ENCODE assay signal across 22 cellular contexts in the genomic region with DNA sequence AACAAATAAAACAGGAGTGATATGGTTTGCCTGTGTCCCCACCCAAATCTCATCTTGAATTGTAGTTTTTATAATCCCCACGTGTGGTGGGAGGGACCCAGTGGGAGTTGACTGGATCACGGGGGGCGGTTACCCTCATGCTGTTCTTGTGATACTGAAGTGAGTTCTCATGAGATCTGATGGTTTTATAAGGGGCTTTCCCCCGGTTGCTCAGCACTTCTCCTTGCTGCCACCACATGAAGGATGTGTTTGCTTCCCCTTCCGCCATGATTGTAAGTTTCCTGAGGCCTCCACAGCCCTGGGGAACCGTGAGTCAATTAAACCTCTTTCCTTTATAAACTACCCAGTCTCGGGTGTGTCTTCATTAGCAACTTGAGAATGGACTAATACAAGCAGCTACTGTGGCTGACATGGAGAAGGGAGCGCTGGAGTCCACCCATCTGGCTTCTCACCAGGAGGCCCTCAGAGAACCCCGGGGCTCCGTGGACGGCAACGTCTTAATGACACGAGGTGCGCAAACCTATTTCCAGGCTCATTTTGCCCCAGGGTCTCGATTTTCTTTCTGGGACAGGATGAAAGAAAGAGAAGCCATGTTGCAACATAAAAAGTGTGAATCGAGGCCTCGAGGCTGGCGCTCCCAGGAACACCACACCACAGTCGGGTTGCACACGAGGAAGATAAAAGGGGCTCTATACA.
DNase-seq lines count a peak whose midpoint lies in the region; ATAC-seq and TF ChIP-seq lines count a peak whose summit lies in the region.
"Had no signal": no experiment of that assay in that cellular context is flagged by ENCODE, and none has a peak within 500 bp of the region (broad histone marks: within the 10 kb centered on the region; RNA-seq: fewer than 3 reads in every experiment).

No MANE protein-coding gene starts in this region.

- H3K79me2 ChIP-seq in OCI-LY1 (ENCODE audit: insufficient read depth, low read length), result no peaks in the 10 kb centered on the region

- H3K4me3 Mint-ChIP-seq in activated CD4-positive, alpha-beta T cell treated with anti-CD3 and anti-CD28 coated beads for 36 hours, result no peak overlapping the region
- no peak overlapping the region for H3K4me3 Mint-ChIP-seq in activated naive CD8-positive, alpha-beta T cell treated with anti-CD3 and anti-CD28 coated beads, Interleukin-2, amount 50 U/mL, for 24 hours
- H3K4me3 Mint-ChIP-seq: activated naive CD8-positive, alpha-beta T cell treated with anti-CD3 and anti-CD28 coated beads, Interleukin-2, amount 10 ng/mL, durations not matched to agents 7 days and 5 days; CD4-positive, alpha-beta memory T cell; nephron progenitor cell had no signal

- H2AFZ ChIP-seq in OCI-LY1 (ENCODE audit: low read length), result no peak overlapping the region

- no peaks in the 10 kb centered on the region for H3K9me3 Mint-ChIP-seq in activated CD4-positive, alpha-beta T cell treated with anti-CD3 and anti-CD28 coated beads for 36 hours (ENCODE audit: low read depth)
- H3K9me3 Mint-ChIP-seq in activated naive CD8-positive, alpha-beta T cell treated with anti-CD3 and anti-CD28 coated beads, Interleukin-2, amount 50 U/mL, for 24 hours, result peaks cover 13% of the 10 kb centered on the region

- no peaks in the 10 kb centered on the region for H3K9me3 ChIP-seq in OCI-LY1 (ENCODE audit: low read length)
- H3K9me3 ChIP-seq: heart left ventricle, prostate gland, SJCRH30, tibial nerve had no signal

- peak overlapping the region; percentile 73 for H3K27ac ChIP-seq in OCI-LY1 (ENCODE audit: low read depth, low read length, poor library complexity, severe bottlenecking)
- H3K27ac ChIP-seq: heart left ventricle, prostate gland, SJCRH30, tibial nerve had no signal

- peaks cover 14% of the 10 kb centered on the region for H3K4me1 Mint-ChIP-seq in activated CD4-positive, alpha-beta T cell treated with anti-CD3 and anti-CD28 coated beads for 36 hours
- peaks cover 24% of the 10 kb centered on the region for H3K4me1 Mint-ChIP-seq in activated naive CD8-positive, alpha-beta T cell treated with anti-CD3 and anti-CD28 coated beads, Interleukin-2, amount 50 U/mL, for 24 hours

- no peaks in the 10 kb centered on the region for H4K20me1 ChIP-seq in OCI-LY1 (ENCODE audit: insufficient read depth, low read length)

- intact Hi-C loops in activated CD4-positive, alpha-beta T cell treated with anti-CD3 and anti-CD28 coated beads for 36 hours (cut with DNase I, micrococcal nuclease), result loop anchor here in 1 of 2 experiments (5.0 kb wide), 1 partner anchor 132 kb away; the partner anchor contains the start of gene CDYL2

- no peak overlapping the region for H3K9ac ChIP-seq in OCI-LY1 (ENCODE audit: low read length)

- peaks cover 27% of the 10 kb centered on the region for H3K4me1 ChIP-seq in OCI-LY1 (ENCODE audit: insufficient read depth, low read length, severe bottlenecking)
- H3K4me1 ChIP-seq: prostate gland, SJCRH30, tibial nerve had no signal

- H3K27ac Mint-ChIP-seq in activated CD4-positive, alpha-beta T cell treated with anti-CD3 and anti-CD28 coated beads for 36 hours, result peak overlapping the region; percentile 33
- peak overlapping the region; percentile 25 for H3K27ac Mint-ChIP-seq in activated naive CD8-positive, alpha-beta T cell treated with anti-CD3 and anti-CD28 coated beads, Interleukin-2, amount 50 U/mL, for 24 hours
- H3K27ac Mint-ChIP-seq: activated naive CD8-positive, alpha-beta T cell treated with anti-CD3 and anti-CD28 coated beads, Interleukin-2, amount 10 ng/mL, durations not matched to agents 7 days and 5 days; nephron progenitor cell had no signal

- CTCF ChIA-PET in activated CD4-positive, alpha-beta T cell treated with anti-CD3 and anti-CD28 coated beads for 36 hours (lab: Charles Lee), result interaction anchor here (1.1 kb wide), 1 partner anchor 144 kb away, joined by 3 read pairs; no protein-coding TSS in a partner anchor

- no peaks in the 10 kb centered on the region for H3K27me3 ChIP-seq in OCI-LY1 (ENCODE audit: insufficient read depth, low read length)
- H3K27me3 ChIP-seq: heart left ventricle, SJCRH30, spleen, tibial nerve had no signal

- POLR2A ChIA-PET in activated CD4-positive, alpha-beta T cell treated with anti-CD3 and anti-CD28 coated beads for 36 hours (lab: Charles Lee), result no interaction called here

- H3K4me3 ChIP-seq in OCI-LY1 (ENCODE audit: low read depth, low read length, poor library complexity, severe bottlenecking), result no peak overlapping the region
- H3K4me3 ChIP-seq: heart left ventricle, prostate gland, SJCRH30, spleen, tibial nerve had no signal

- peak; percentile 53 for ATAC-seq in activated CD4-positive, alpha-beta T cell treated with anti-CD3 and anti-CD28 coated beads for 36 hours
- ATAC-seq in activated naive CD8-positive, alpha-beta T cell treated with anti-CD3 and anti-CD28 coated beads, Interleukin-2, amount 50 U/mL, for 24 hours, result peak; percentile 49
- no peak for ATAC-seq in GM21367 (IDR thresholded peaks at IDR 0.05; ENCODE audit: unreplicated experiment)
- no peak for ATAC-seq in HG03565 (IDR thresholded peaks at IDR 0.05; ENCODE audit: unreplicated experiment)

- no peak for TF ChIP-seq CTCF in OCI-LY1 (IDR thresholded peaks at IDR 0.05; ENCODE audit: low read length)

- H3K9me2 ChIP-seq in OCI-LY1 (ENCODE audit: low read depth, low read length), result no peaks in the 10 kb centered on the region

- no peak for TF ChIP-seq POLR2A in erythroblast (IDR thresholded peaks at IDR 0.05; ENCODE audit: low read length)

- H3K36me3 ChIP-seq in OCI-LY1 (ENCODE audit: insufficient read depth, low read length), result no peaks in the 10 kb centered on the region
- H3K36me3 ChIP-seq: heart left ventricle, prostate gland, SJCRH30, tibial nerve had no signal

- H3F3A ChIP-seq in OCI-LY1 (ENCODE audit: insufficient read depth, low read length), result no peaks in the 10 kb centered on the region

- H3K4me2 ChIP-seq in OCI-LY1 (ENCODE audit: low read length), result no peak overlapping the region

- peak; percentile 42 for DNase-seq in activated CD4-positive, alpha-beta T cell treated with anti-CD3 and anti-CD28 coated beads for 36 hours
- DNase-seq in activated CD4-positive, alpha-beta T cell treated with anti-CD3 and anti-CD28 coated beads, Interleukin-2, amount 50 U/mL, for 1 hour, result no peak
- DNase-seq in activated naive CD8-positive, alpha-beta T cell treated with anti-CD3 and anti-CD28 coated beads, Interleukin-2, amount 50 U/mL, for 24 hours, result peak; percentile 26
- peak; percentile 6 for DNase-seq in stimulated activated CD8-positive, alpha-beta memory T cell treated with anti-CD3 and anti-CD28 coated beads, Interleukin-4, amount 100 ng/mL, for 24 hours (ENCODE audit: low read depth)
- no peak for DNase-seq in erythroblast (lab: John Stamatoyannopoulos, UW)
- DNase-seq: 8988T; activated naive CD8-positive, alpha-beta T cell treated with anti-CD3 and anti-CD28 coated beads, Interleukin-2, amount 10 ng/mL, durations not matched to agents 7 days and 5 days; DND-41; heart left ventricle; mesendoderm; NCI-H1930; NCI-H524; nephron progenitor cell; OCI-M1; SJCRH30; spleen had no signal

- H3K36me3 Mint-ChIP-seq in activated CD4-positive, alpha-beta T cell treated with anti-CD3 and anti-CD28 coated beads for 36 hours (ENCODE audit: low read depth), result peaks cover 11% of the 10 kb centered on the region
- peaks cover 8% of the 10 kb centered on the region for H3K36me3 Mint-ChIP-seq in activated naive CD8-positive, alpha-beta T cell treated with anti-CD3 and anti-CD28 coated beads, Interleukin-2, amount 50 U/mL, for 24 hours (ENCODE audit: low read depth)

- H3K27me3 Mint-ChIP-seq in activated CD4-positive, alpha-beta T cell treated with anti-CD3 and anti-CD28 coated beads for 36 hours, result no peaks in the 10 kb centered on the region
- no peaks in the 10 kb centered on the region for H3K27me3 Mint-ChIP-seq in activated naive CD8-positive, alpha-beta T cell treated with anti-CD3 and anti-CD28 coated beads, Interleukin-2, amount 50 U/mL, for 24 hours
- H3K27me3 Mint-ChIP-seq: activated naive CD8-positive, alpha-beta T cell treated with anti-CD3 and anti-CD28 coated beads, Interleukin-2, amount 10 ng/mL, durations not matched to agents 7 days and 5 days; CD4-positive, alpha-beta memory T cell had no signal

Comparison
In these comparisons a context has a peak if more than half of its experiments do, and no peak if none do; other contexts are left out.
1. DNase-seq: peak in activated CD4-positive, alpha-beta T cell treated with anti-CD3 and anti-CD28 coated beads for 36 hours (single experiment), activated naive CD8-positive, alpha-beta T cell treated with anti-CD3 and anti-CD28 coated beads, Interleukin-2, amount 50 U/mL, for 24 hours (single experiment) and stimulated activated CD8-positive, alpha-beta memory T cell treated with anti-CD3 and anti-CD28 coated beads, Interleukin-4, amount 100 ng/mL, for 24 hours (single experiment); none in activated CD4-positive, alpha-beta T cell treated with anti-CD3 and anti-CD28 coated beads, Interleukin-2, amount 50 U/mL, for 1 hour (single experiment) and erythroblast (0 of 2).
2. ATAC-seq: peak in activated CD4-positive, alpha-beta T cell treated with anti-CD3 and anti-CD28 coated beads for 36 hours (single experiment) and activated naive CD8-positive, alpha-beta T cell treated with anti-CD3 and anti-CD28 coated beads, Interleukin-2, amount 50 U/mL, for 24 hours (single experiment); none in GM21367 (single experiment) and HG03565 (single experiment).